In the genomic region with DNA sequence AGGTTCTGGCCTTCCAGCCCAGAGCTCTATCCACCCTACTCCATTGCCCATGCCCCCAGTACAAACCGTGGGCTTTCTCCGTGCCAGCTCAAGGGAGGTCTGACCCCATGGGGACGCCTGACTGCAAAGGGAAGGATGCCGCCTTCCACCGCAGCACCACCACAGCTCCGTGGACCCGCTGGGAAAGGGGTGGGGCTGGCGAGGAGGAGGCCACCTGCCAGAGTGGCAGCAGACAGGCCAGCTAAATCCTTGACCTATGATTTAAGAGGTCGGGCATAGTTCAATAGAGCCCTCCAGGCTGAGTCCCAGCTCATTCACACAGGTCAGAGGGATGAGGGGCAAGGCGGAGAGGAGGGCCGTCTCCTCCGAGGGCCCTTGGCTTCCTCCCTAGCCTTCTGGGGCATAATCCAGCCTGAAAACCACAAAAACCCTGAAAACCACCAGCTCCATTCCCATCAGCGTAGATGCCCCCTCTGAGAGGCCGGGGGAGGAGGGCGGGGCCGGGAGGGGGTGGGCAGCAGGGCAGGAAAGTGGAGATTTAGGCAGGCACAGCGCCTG, we compare ENCODE assay signal across 9 cellular contexts. TPM values are rescaled to one million over a fixed set of nuclear protein-coding genes. Genes with fewer than 3 reads are reported as not detected.
A peak's percentile ranks its signal among the peaks of the same experiment; 100 is the strongest.
DNase-seq lines count a peak whose midpoint lies in the region; ATAC-seq and TF ChIP-seq lines count a peak whose summit lies in the region.
"Had no signal": no experiment of that assay in that cellular context is flagged by ENCODE, and none has a peak within 500 bp of the region (broad histone marks: within the 10 kb centered on the region; RNA-seq: fewer than 3 reads in every experiment).

No MANE protein-coding gene starts in this region.

- H3K4me1 ChIP-seq in ascending aorta (peaks cover 6% of the 10 kb centered on the region in 2 donors), lower lobe of right lung (peaks cover 22% of the 10 kb centered on the region), subcutaneous abdominal adipose tissue (ENCODE audit: control insufficient read depth in 5 of 5, insufficient read depth in 5 of 5, low read length in 5 of 5) (peaks cover 2 to 23% (median 15%) of the 10 kb centered on the region in 5 donors)

- peaks cover 47% of the 10 kb centered on the region for H3K27me3 Mint-ChIP-seq in activated CD8-positive, alpha-beta T cell treated with anti-CD3 and anti-CD28 coated beads for 36 hours
- H3K27me3 Mint-ChIP-seq in activated CD8-positive, alpha-beta T cell treated with anti-CD3 and anti-CD28 coated beads, Interleukin-2, amount 10 ng/mL, durations not matched to agents 7 days and 5 days (ENCODE audit: low read depth) = peaks cover 56% of the 10 kb centered on the region

- H3K4me3 ChIP-seq in ascending aorta (peak overlapping the region; percentile 45 to 59), lower lobe of right lung (peak overlapping the region; percentile 43), subcutaneous abdominal adipose tissue (ENCODE audit: low read depth in 1 of 5, low read length in 5 of 5) (peak overlapping the region in 3 of 5 donors; percentile 46 to 47 (median 47))

- no peak for ATAC-seq in activated CD8-positive, alpha-beta T cell treated with anti-CD3 and anti-CD28 coated beads for 36 hours
- no peak for ATAC-seq in activated CD8-positive, alpha-beta T cell treated with anti-CD3 and anti-CD28 coated beads, Interleukin-2, amount 10 ng/mL, durations not matched to agents 7 days and 5 days
- ATAC-seq in lower lobe of right lung = peak in 1 of 2 donors; percentile 22
- no peak for ATAC-seq in GM18519 (IDR thresholded peaks at IDR 0.05; ENCODE audit: low FRiP score, unreplicated experiment)

- peak overlapping the region; percentile 21 for H3K4me3 Mint-ChIP-seq in activated CD8-positive, alpha-beta T cell treated with anti-CD3 and anti-CD28 coated beads for 36 hours
- H3K4me3 Mint-ChIP-seq in activated CD8-positive, alpha-beta T cell treated with anti-CD3 and anti-CD28 coated beads, Interleukin-2, amount 10 ng/mL, durations not matched to agents 7 days and 5 days = no peak overlapping the region
- H3K4me3 Mint-ChIP-seq: activated CD4-positive, alpha-beta memory T cell treated with anti-CD3 and anti-CD28 coated beads, Interleukin-2, amount 10 ng/mL, durations not matched to agents 7 days and 5 days had no signal

- no peak for TF ChIP-seq CTCF in activated CD8-positive, alpha-beta T cell treated with anti-CD3 and anti-CD28 coated beads for 36 hours (IDR thresholded peaks at IDR 0.05)
- no peak for TF ChIP-seq CTCF in ascending aorta (IDR thresholded peaks at IDR 0.05)
- TF ChIP-seq CTCF in lower lobe of right lung (IDR thresholded peaks at IDR 0.05) = no peak

- H3K9ac ChIP-seq in subcutaneous abdominal adipose tissue (ENCODE audit: low read length in 5 of 5) = peak overlapping the region in 1 of 5 donors; percentile 47

- peaks cover 9% of the 10 kb centered on the region for H3K4me1 Mint-ChIP-seq in activated CD8-positive, alpha-beta T cell treated with anti-CD3 and anti-CD28 coated beads for 36 hours (ENCODE audit: low read depth)
- H3K4me1 Mint-ChIP-seq in activated CD8-positive, alpha-beta T cell treated with anti-CD3 and anti-CD28 coated beads, Interleukin-2, amount 10 ng/mL, durations not matched to agents 7 days and 5 days (ENCODE audit: low read depth) = peaks cover 14% of the 10 kb centered on the region

- H3K36me3 ChIP-seq in ascending aorta (no peaks in the 10 kb centered on the region), lower lobe of right lung (no peaks in the 10 kb centered on the region), subcutaneous abdominal adipose tissue (ENCODE audit: control insufficient read depth in 5 of 5, insufficient read depth in 5 of 5, low read length in 5 of 5) (no peaks in the 10 kb centered on the region)

- no peaks in the 10 kb centered on the region for H3K27me3 ChIP-seq in ascending aorta
- peaks cover 41% of the 10 kb centered on the region for H3K27me3 ChIP-seq in lower lobe of right lung (ENCODE audit: low read depth)
- H3K27me3 ChIP-seq in subcutaneous abdominal adipose tissue (ENCODE audit: control insufficient read depth in 5 of 5, insufficient read depth in 4 of 5, low read length in 5 of 5) = peaks cover 8 to 25% (median 15%) of the 10 kb centered on the region in 5 donors

- H3K27ac ChIP-seq in ascending aorta = no peak overlapping the region
- no peak overlapping the region for H3K27ac ChIP-seq in lower lobe of right lung
- H3K27ac ChIP-seq in subcutaneous abdominal adipose tissue (ENCODE audit: low read depth, low read length) = no peak overlapping the region

- CTCF ChIA-PET in activated CD8-positive, alpha-beta T cell treated with anti-CD3 and anti-CD28 coated beads for 36 hours (lab: Charles Lee) = interaction anchor here (0.5 to 2.4 kb wide), 4 partner anchors 11 to 218 kb away, joined by 3 to 20 read pairs (median 6); no protein-coding TSS in a partner anchor
- CTCF ChIA-PET in activated CD8-positive, alpha-beta T cell treated with anti-CD3 and anti-CD28 coated beads, Interleukin-2, amount 10 ng/mL, durations not matched to agents 7 days and 5 days (lab: Charles Lee) = interaction anchor here (1.0 to 5.7 kb wide), 6 partner anchors 11 to 172 kb away, joined by 3 to 30 read pairs (median 4); no protein-coding TSS in a partner anchor

- H3K27ac Mint-ChIP-seq in activated CD8-positive, alpha-beta T cell treated with anti-CD3 and anti-CD28 coated beads for 36 hours = no peak overlapping the region
- H3K27ac Mint-ChIP-seq in activated CD8-positive, alpha-beta T cell treated with anti-CD3 and anti-CD28 coated beads, Interleukin-2, amount 10 ng/mL, durations not matched to agents 7 days and 5 days = no peak overlapping the region
- H3K27ac Mint-ChIP-seq: activated CD4-positive, alpha-beta memory T cell treated with anti-CD3 and anti-CD28 coated beads, Interleukin-2, amount 10 ng/mL, durations not matched to agents 7 days and 5 days had no signal

- no peaks in the 10 kb centered on the region for H3K9me3 Mint-ChIP-seq in activated CD8-positive, alpha-beta T cell treated with anti-CD3 and anti-CD28 coated beads for 36 hours
- H3K9me3 Mint-ChIP-seq in activated CD8-positive, alpha-beta T cell treated with anti-CD3 and anti-CD28 coated beads, Interleukin-2, amount 10 ng/mL, durations not matched to agents 7 days and 5 days (ENCODE audit: insufficient read depth) = no peaks in the 10 kb centered on the region
- H3K9me3 Mint-ChIP-seq: activated CD4-positive, alpha-beta memory T cell treated with anti-CD3 and anti-CD28 coated beads, Interleukin-2, amount 10 ng/mL, durations not matched to agents 7 days and 5 days had no signal

- no peaks in the 10 kb centered on the region for H3K36me3 Mint-ChIP-seq in activated CD8-positive, alpha-beta T cell treated with anti-CD3 and anti-CD28 coated beads for 36 hours (ENCODE audit: low read depth)
- no peaks in the 10 kb centered on the region for H3K36me3 Mint-ChIP-seq in activated CD8-positive, alpha-beta T cell treated with anti-CD3 and anti-CD28 coated beads, Interleukin-2, amount 10 ng/mL, durations not matched to agents 7 days and 5 days (ENCODE audit: low read depth)

- POLR2A ChIA-PET in activated CD8-positive, alpha-beta T cell treated with anti-CD3 and anti-CD28 coated beads for 36 hours (lab: Charles Lee) = interaction anchor here (0.6 to 1.3 kb wide), 2 partner anchors 18 to 245 kb away, joined by 4 read pairs; no protein-coding TSS in a partner anchor
- POLR2A ChIA-PET in activated CD8-positive, alpha-beta T cell treated with anti-CD3 and anti-CD28 coated beads, Interleukin-2, amount 10 ng/mL, durations not matched to agents 7 days and 5 days (lab: Charles Lee) = interaction anchor here (0.6 kb wide), 1 partner anchor 42 kb away, joined by 4 read pairs; no protein-coding TSS in a partner anchor

- H3K9me3 ChIP-seq in ascending aorta = no peaks in the 10 kb centered on the region
- H3K9me3 ChIP-seq in lower lobe of right lung = no peaks in the 10 kb centered on the region
- no peaks in the 10 kb centered on the region for H3K9me3 ChIP-seq in subcutaneous abdominal adipose tissue (ENCODE audit: control insufficient read depth in 5 of 5, low read length in 5 of 5)

- no peak for DNase-seq in activated CD8-positive, alpha-beta T cell treated with anti-CD3 and anti-CD28 coated beads for 36 hours
- no peak for DNase-seq in activated CD8-positive, alpha-beta T cell treated with anti-CD3 and anti-CD28 coated beads, Interleukin-2, amount 10 ng/mL, durations not matched to agents 7 days and 5 days
- DNase-seq in ascending aorta (ENCODE audit: low spot score in 2 of 2) (no peak), lower lobe of right lung (no peak), GF-D8 (lab: John Stamatoyannopoulos, UW) (no peak)
- DNase-seq in stimulated activated CD4-positive, alpha-beta T cell treated with anti-CD3 and anti-CD28 coated beads, Interleukin-4, amount 100 ng/mL, for 24 hours = no peak
- DNase-seq: activated CD4-positive, alpha-beta memory T cell treated with anti-CD3 and anti-CD28 coated beads, Interleukin-2, amount 10 ng/mL, durations not matched to agents 7 days and 5 days had no signal

- intact Hi-C loops in activated CD8-positive, alpha-beta T cell treated with anti-CD3 and anti-CD28 coated beads for 36 hours (cut with micrococcal nuclease) = no loop called here
- intact Hi-C loops in ascending aorta (cut with DNase I) (no loop called here), lower lobe of right lung (cut with DNase I) (no loop called here)

RNA-seq across cellular contexts. Expression of a gene that starts 14.9 kb away (rescaled TPM):
- total RNA-seq in activated CD8-positive, alpha-beta T cell treated with anti-CD3 and anti-CD28 coated beads for 36 hours = under 1 TPM; 0.40 to 0.43 TPM
- total RNA-seq in activated CD8-positive, alpha-beta T cell treated with anti-CD3 and anti-CD28 coated beads, Interleukin-2, amount 10 ng/mL, durations not matched to agents 7 days and 5 days = under 1 TPM; 0.32 to 0.37 TPM
- not detected for total RNA-seq in ascending aorta
- total RNA-seq in lower lobe of right lung = 0.95 TPM

RNA-seq across cellular contexts. Expression of a gene that starts 24.5 kb away (rescaled TPM):
- not detected for total RNA-seq in activated CD8-positive, alpha-beta T cell treated with anti-CD3 and anti-CD28 coated beads for 36 hours
- not detected for total RNA-seq in activated CD8-positive, alpha-beta T cell treated with anti-CD3 and anti-CD28 coated beads, Interleukin-2, amount 10 ng/mL, durations not matched to agents 7 days and 5 days
- total RNA-seq in ascending aorta = not detected
- total RNA-seq in lower lobe of right lung = not detected
- total RNA-seq: activated CD4-positive, alpha-beta memory T cell treated with anti-CD3 and anti-CD28 coated beads, Interleukin-2, amount 10 ng/mL, durations not matched to agents 7 days and 5 days had no signal

RNA-seq across cellular contexts. Expression of a gene that starts 43.9 kb away (rescaled TPM):
- total RNA-seq in activated CD8-positive, alpha-beta T cell treated with anti-CD3 and anti-CD28 coated beads for 36 hours = not detected
- not detected for total RNA-seq in activated CD8-positive, alpha-beta T cell treated with anti-CD3 and anti-CD28 coated beads, Interleukin-2, amount 10 ng/mL, durations not matched to agents 7 days and 5 days
- total RNA-seq in ascending aorta (308 TPM), lower lobe of right lung (242 TPM)
- total RNA-seq: activated CD4-positive, alpha-beta memory T cell treated with anti-CD3 and anti-CD28 coated beads, Interleukin-2, amount 10 ng/mL, durations not matched to agents 7 days and 5 days had no signal

Comparison
In these comparisons a context has a peak if more than half of its experiments do, and no peak if none do; other contexts are left out.
1. RNA of a gene that starts 43.9 kb away (total RNA-seq): 308 TPM in ascending aorta (single experiment) and 242 TPM in lower lobe of right lung (single experiment); not detected in activated CD8-positive, alpha-beta T cell treated with anti-CD3 and anti-CD28 coated beads for 36 hours and not detected in activated CD8-positive, alpha-beta T cell treated with anti-CD3 and anti-CD28 coated beads, Interleukin-2, amount 10 ng/mL, durations not matched to agents 7 days and 5 days; every median in the first group is over 100 times any median in the second.
2. Peak in every context shown above with its lines, with median percentiles within 50 percentile points of each other: H3K4me3 ChIP-seq.